ENCODE assay signal across 10 cellular contexts in the genomic region with DNA sequence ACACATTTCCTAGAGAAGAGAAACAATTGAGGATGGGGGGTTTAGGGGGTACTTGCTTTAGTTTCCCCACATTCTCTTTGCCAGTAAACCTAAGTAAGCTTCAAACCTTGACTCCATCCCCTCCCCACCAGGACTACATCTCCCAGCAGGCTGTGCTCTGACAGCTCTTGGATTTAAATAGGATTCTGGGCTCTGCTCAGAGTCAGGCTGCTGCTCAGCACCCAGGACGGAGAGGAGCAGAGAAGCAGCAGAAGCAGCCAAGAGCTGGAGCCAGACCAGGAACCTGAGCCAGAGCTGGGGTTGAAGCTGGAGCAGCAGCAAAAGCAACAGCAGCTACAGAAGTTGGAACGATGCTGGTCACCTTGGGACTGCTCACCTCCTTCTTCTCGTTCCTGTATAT. TPM values are rescaled to one million over a fixed set of nuclear protein-coding genes. Genes with fewer than 3 reads are reported as not detected.
A peak's percentile ranks its signal among the peaks of the same experiment; 100 is the strongest.
DNase-seq lines count a peak whose midpoint lies in the region; ATAC-seq, FAIRE-seq and TF ChIP-seq lines count a peak whose summit lies in the region.
"Had no signal": no experiment of that assay in that cellular context is flagged by ENCODE, and none has a peak within 500 bp of the region (broad histone marks: within the 10 kb centered on the region; RNA-seq: fewer than 3 reads in every experiment).

No MANE protein-coding gene starts in this region.

- no peak for FAIRE-seq in pancreas (lab: Jason Lieb, UNC)

- H3K36me3 ChIP-seq in pancreas: no peaks in the 10 kb centered on the region
- H3K36me3 ChIP-seq: colonic mucosa, spleen had no signal

- no peaks in the 10 kb centered on the region for H3K4me1 ChIP-seq in pancreas
- H3K4me1 ChIP-seq: colonic mucosa had no signal

- no peak overlapping the region for H3K27ac ChIP-seq in pancreas
- H3K27ac ChIP-seq: colonic mucosa, spleen had no signal

- no peak overlapping the region for H3K4me3 ChIP-seq in fibroblast of villous mesenchyme (ENCODE audit: low read depth, low read length)
- H3K4me3 ChIP-seq in pancreas: peak overlapping the region in 1 of 4 donors; percentile 12
- H3K4me3 ChIP-seq: colonic mucosa, spleen had no signal

- DNase-seq in EL (peak; percentile 15), NCI-H69 (lab: John Stamatoyannopoulos, UW) (peak; percentile 45), fibroblast of villous mesenchyme (ENCODE audit: low read depth) (peak; percentile 32), pancreas (peak in 3 of 6 donors; percentile 21 to 52 (median 39)), cortex of kidney (lab: John Stamatoyannopoulos, UW) (no peak), kidney glomerular epithelial cell (lab: John Stamatoyannopoulos, UW) (no peak)
- DNase-seq: colonic mucosa, spleen had no signal

- intact Hi-C loops in pancreas (cut with DNase I): no loop called here

- H3K9me3 ChIP-seq in pancreas: no peaks in the 10 kb centered on the region
- H3K9me3 ChIP-seq: colonic mucosa, spleen had no signal

- 0 to 5% methylated on average over 3 of the region's 3 CpGs for WGBS in pancreas, 2 donors

- no peaks in the 10 kb centered on the region for H3K27me3 ChIP-seq in pancreas

- ATAC-seq in pancreas (peak; percentile 60 to 79 (median 76)), HG03565 (IDR thresholded peaks at IDR 0.05; ENCODE audit: unreplicated experiment) (no peak), GM18868 (IDR thresholded peaks at IDR 0.05; ENCODE audit: unreplicated experiment) (no peak)

- TF ChIP-seq CTCF in fibroblast of villous mesenchyme (IDR thresholded peaks at IDR 0.05; ENCODE audit: insufficient read depth, low read depth, low read length) (no peak), pancreas (IDR thresholded peaks at IDR 0.05) (no peak)

RNA-seq across cellular contexts. Expression of a gene that starts 20.6 kb away (rescaled TPM):
- total RNA-seq in fibroblast of villous mesenchyme (under 0.01 TPM in 1 of 2 replicates, not detected in the other), pancreas (1 to 10 TPM; 1.0 to 2.5 (median 1.5) TPM)
- 1 to 10 TPM; 1.2 to 2.0 TPM for polyA plus RNA-seq in pancreas
- total RNA-seq: colonic mucosa, spleen had no signal

RNA-seq across cellular contexts. Expression of a gene that starts 26.7 kb away (rescaled TPM):
- total RNA-seq in fibroblast of villous mesenchyme: 138 and 212 TPM in 2 replicates
- 10 to 100 TPM; 14.0 to 37.0 (median 21.7) TPM for total RNA-seq in pancreas
- 10 to 100 TPM; 18.4 to 40.3 TPM for polyA plus RNA-seq in pancreas

RNA-seq across cellular contexts. Expression of a gene that starts 47.9 kb away (rescaled TPM):
- total RNA-seq in fibroblast of villous mesenchyme (45.1 and 52.2 TPM in 2 replicates), pancreas (10 to 100 TPM; 48.0 to 73.3 (median 54.5) TPM)
- polyA plus RNA-seq in pancreas: 10 to 100 TPM; 40.9 to 46.3 TPM

Comparison
In these comparisons a context has a peak if more than half of its experiments do, and no peak if none do; other contexts are left out.
1. DNase-seq: peak in EL (single experiment), NCI-H69 (single experiment) and fibroblast of villous mesenchyme (single experiment); none in cortex of kidney (single experiment) and kidney glomerular epithelial cell (single experiment).
2. ATAC-seq: peak in pancreas (4 of 4); none in HG03565 (single experiment) and GM18868 (single experiment).